ENCODE assay signal across 2 cellular contexts in genomic region chr12:65968359-65968758, GRCh38.
TF ChIP-seq lines count a peak whose summit lies in the region.

No MANE protein-coding gene starts in this region.

TF ChIP-seq in HEK293, 187 proteins besides CTCF, POLR2A, EP300 and RAD21:
- 0 out of 2 replicates have a peak, but pooled peaks have one; percentile 26 for TF ChIP-seq ZNF664 (tag by site-specific recombination; IDR thresholded peaks at IDR 0.05)
- TF ChIP-seq INSM2 (tag by site-specific recombination; IDR thresholded peaks at IDR 0.05), result no peak

TF ChIP-seq in GM23338, 12 proteins besides CTCF, POLR2A, EP300 and RAD21:
- TF ChIP-seq JUNB (IDR thresholded peaks at IDR 0.05; ENCODE audit: unreplicated experiment) (no peak), EZH2phosphoT487 (IDR thresholded peaks at IDR 0.05; ENCODE audit: unreplicated experiment) (no peak), REST (IDR thresholded peaks at IDR 0.05; ENCODE audit: unreplicated experiment) (no peak), NANOG (IDR thresholded peaks at IDR 0.05; ENCODE audit: borderline replicate concordance) (no peak), ETS1 (IDR thresholded peaks at IDR 0.05) (no peak)
